Comparison of ENCODE assay signal across 1 cellular context in the genomic region with DNA sequence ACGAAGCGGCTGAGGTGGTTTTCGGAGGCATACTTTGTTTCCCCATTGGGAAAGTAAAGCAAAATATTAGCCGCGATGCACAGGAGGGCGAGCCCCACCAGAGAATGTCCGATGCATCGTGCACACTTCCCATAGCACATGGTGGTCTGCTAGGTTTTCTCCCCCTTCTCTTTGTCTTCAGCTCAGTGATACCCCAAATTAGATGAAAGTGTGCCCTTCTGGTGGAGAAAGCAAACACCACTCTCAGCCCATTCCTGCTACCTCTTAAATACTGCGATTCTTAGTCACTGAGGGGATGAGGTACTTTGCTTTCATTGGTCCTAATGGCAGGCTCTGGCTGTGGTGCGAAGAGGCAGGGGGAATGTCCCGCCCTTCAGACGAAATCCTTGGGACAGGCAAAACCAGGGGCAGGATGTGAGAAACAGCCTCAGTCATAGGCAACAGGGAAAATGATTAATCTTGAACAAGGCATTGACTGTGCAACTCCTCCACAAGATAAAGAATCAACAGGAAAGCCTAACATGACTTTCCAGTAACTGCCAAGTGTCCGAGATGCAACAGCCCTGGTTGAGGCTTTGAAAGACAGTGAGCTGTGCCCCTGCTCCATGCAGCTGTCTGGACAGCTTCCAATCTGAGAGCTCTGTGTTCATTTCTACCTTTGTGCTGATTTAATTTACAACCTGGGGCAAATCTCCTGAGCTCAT.
TF ChIP-seq lines count a peak whose summit lies in the region.

A gene with protein sequence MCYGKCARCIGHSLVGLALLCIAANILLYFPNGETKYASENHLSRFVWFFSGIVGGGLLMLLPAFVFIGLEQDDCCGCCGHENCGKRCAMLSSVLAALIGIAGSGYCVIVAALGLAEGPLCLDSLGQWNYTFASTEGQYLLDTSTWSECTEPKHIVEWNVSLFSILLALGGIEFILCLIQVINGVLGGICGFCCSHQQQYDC (minus strand): TSS at position 242 of the 704 bp plus-strand sequence. CDS start 102 bp downstream, at position 140.

TF ChIP-seq in HepG2, 621 proteins besides CTCF, POLR2A, EP300 and RAD21 (continued from another document and continues in another):
- TF ChIP-seq ZNF225 (CRISPR knock-in tag; IDR thresholded peaks at IDR 0.05), result no peak
- no peak for TF ChIP-seq KLF13 (CRISPR knock-in tag; IDR thresholded peaks at IDR 0.05)
- no peak for TF ChIP-seq EED (CRISPR knock-in tag; IDR thresholded peaks at IDR 0.05)
- TF ChIP-seq, protein P1, sequence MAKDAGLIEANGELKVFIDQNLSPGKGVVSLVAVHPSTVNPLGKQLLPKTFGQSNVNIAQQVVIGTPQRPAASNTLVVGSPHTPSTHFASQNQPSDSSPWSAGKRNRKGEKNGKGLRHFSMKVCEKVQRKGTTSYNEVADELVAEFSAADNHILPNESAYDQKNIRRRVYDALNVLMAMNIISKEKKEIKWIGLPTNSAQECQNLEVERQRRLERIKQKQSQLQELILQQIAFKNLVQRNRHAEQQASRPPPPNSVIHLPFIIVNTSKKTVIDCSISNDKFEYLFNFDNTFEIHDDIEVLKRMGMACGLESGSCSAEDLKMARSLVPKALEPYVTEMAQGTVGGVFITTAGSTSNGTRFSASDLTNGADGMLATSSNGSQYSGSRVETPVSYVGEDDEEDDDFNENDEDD (CRISPR knock-in tag; IDR thresholded peaks at IDR 0.05; ENCODE audit: borderline replicate concordance), result peak; percentile 66; the same call in 1 of the 2 replicates
- peak; percentile 100 for TF ChIP-seq POLR2G (IDR thresholded peaks at IDR 0.05; ENCODE audit: low read depth, low read length)
- TF ChIP-seq ZBTB44 (CRISPR knock-in tag; IDR thresholded peaks at IDR 0.05), result no peak; the same call in 1 of the 2 replicates
- 0 out of 2 replicates have a peak, but pooled peaks have one; percentile 41 for TF ChIP-seq FOXK1 (CRISPR knock-in tag; IDR thresholded peaks at IDR 0.05; ENCODE audit: borderline replicate concordance, low read depth)
- TF ChIP-seq ZNF549 (CRISPR knock-in tag; IDR thresholded peaks at IDR 0.05), result no peak
- peak; percentile 47; the same call in 1 of the 2 replicates for TF ChIP-seq SP4 (CRISPR knock-in tag; IDR thresholded peaks at IDR 0.05)
- TF ChIP-seq ZNF800 (CRISPR knock-in tag; IDR thresholded peaks at IDR 0.05), result no peak; the same call in 1 of the 2 replicates
- TF ChIP-seq ZBTB14 (CRISPR knock-in tag; IDR thresholded peaks at IDR 0.05), result no peak
- TF ChIP-seq POGK (CRISPR knock-in tag; conservative IDR thresholded peaks at IDR 0.05), result 0 out of 2 replicates have a peak, but pooled peaks have one; percentile 48
- peak; percentile 87 for TF ChIP-seq POLR2AphosphoS2 (IDR thresholded peaks at IDR 0.05; ENCODE audit: low read depth, low read length)
- TF ChIP-seq RORA (CRISPR knock-in tag; IDR thresholded peaks at IDR 0.05), result no peak
- no peak for TF ChIP-seq NCOA1 (CRISPR knock-in tag; IDR thresholded peaks at IDR 0.05)
- no peak for TF ChIP-seq ZNF672 (CRISPR knock-in tag; IDR thresholded peaks at IDR 0.05)
- peak; percentile 54; the same call in 1 of the 2 replicates for TF ChIP-seq ZNF446 (CRISPR knock-in tag; IDR thresholded peaks at IDR 0.05)
- no peak for TF ChIP-seq NR2F1 (CRISPR knock-in tag; IDR thresholded peaks at IDR 0.05)
- TF ChIP-seq, protein P2, sequence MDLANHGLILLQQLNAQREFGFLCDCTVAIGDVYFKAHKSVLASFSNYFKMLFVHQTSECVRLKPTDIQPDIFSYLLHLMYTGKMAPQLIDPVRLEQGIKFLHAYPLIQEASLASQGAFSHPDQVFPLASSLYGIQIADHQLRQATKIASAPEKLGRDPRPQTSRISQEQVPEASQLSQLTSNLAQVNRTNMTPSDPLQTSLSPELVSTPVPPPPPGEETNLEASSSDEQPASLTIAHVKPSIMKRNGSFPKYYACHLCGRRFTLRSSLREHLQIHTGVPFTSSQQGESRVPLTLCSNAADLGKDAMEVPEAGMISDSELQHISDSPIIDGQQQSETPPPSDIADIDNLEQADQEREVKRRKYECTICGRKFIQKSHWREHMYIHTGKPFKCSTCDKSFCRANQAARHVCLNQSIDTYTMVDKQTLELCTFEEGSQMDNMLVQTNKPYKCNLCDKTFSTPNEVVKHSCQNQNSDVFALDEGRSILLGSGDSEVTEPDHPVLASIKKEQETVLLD (CRISPR knock-in tag; IDR thresholded peaks at IDR 0.05; ENCODE audit: low read depth), result no peak
- TF ChIP-seq PRDM15 (CRISPR knock-in tag; IDR thresholded peaks at IDR 0.05), result peak; percentile 79; the same call in 1 of the 2 replicates
- no peak for TF ChIP-seq SMAD1 (CRISPR knock-in tag; IDR thresholded peaks at IDR 0.05; ENCODE audit: borderline replicate concordance, low read depth)
- no peak for TF ChIP-seq ZFP1 (CRISPR knock-in tag; IDR thresholded peaks at IDR 0.05)
- peak; percentile 72; the same call in 1 of the 2 replicates for TF ChIP-seq ARID2 (CRISPR knock-in tag; IDR thresholded peaks at IDR 0.05; ENCODE audit: borderline replicate concordance)
- TF ChIP-seq, protein P3, sequence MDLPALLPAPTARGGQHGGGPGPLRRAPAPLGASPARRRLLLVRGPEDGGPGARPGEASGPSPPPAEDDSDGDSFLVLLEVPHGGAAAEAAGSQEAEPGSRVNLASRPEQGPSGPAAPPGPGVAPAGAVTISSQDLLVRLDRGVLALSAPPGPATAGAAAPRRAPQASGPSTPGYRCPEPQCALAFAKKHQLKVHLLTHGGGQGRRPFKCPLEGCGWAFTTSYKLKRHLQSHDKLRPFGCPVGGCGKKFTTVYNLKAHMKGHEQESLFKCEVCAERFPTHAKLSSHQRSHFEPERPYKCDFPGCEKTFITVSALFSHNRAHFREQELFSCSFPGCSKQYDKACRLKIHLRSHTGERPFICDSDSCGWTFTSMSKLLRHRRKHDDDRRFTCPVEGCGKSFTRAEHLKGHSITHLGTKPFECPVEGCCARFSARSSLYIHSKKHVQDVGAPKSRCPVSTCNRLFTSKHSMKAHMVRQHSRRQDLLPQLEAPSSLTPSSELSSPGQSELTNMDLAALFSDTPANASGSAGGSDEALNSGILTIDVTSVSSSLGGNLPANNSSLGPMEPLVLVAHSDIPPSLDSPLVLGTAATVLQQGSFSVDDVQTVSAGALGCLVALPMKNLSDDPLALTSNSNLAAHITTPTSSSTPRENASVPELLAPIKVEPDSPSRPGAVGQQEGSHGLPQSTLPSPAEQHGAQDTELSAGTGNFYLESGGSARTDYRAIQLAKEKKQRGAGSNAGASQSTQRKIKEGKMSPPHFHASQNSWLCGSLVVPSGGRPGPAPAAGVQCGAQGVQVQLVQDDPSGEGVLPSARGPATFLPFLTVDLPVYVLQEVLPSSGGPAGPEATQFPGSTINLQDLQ (CRISPR knock-in tag; IDR thresholded peaks at IDR 0.05), result 0 out of 2 replicates have a peak, but pooled peaks have one; percentile 57
- TF ChIP-seq ZNF792 (CRISPR knock-in tag; IDR thresholded peaks at IDR 0.05), result no peak; the same call in none of the 2 replicates
- no peak for TF ChIP-seq ZNF670 (CRISPR knock-in tag; IDR thresholded peaks at IDR 0.05; ENCODE audit: borderline replicate concordance)
- no peak for TF ChIP-seq SYNCRIP (IDR thresholded peaks at IDR 0.05; ENCODE audit: insufficient read depth, low read depth, low read length)
- TF ChIP-seq MIXL1 (CRISPR knock-in tag; IDR thresholded peaks at IDR 0.05), result peak; percentile 46; the same call in 1 of the 2 replicates
- TF ChIP-seq, protein P4, sequence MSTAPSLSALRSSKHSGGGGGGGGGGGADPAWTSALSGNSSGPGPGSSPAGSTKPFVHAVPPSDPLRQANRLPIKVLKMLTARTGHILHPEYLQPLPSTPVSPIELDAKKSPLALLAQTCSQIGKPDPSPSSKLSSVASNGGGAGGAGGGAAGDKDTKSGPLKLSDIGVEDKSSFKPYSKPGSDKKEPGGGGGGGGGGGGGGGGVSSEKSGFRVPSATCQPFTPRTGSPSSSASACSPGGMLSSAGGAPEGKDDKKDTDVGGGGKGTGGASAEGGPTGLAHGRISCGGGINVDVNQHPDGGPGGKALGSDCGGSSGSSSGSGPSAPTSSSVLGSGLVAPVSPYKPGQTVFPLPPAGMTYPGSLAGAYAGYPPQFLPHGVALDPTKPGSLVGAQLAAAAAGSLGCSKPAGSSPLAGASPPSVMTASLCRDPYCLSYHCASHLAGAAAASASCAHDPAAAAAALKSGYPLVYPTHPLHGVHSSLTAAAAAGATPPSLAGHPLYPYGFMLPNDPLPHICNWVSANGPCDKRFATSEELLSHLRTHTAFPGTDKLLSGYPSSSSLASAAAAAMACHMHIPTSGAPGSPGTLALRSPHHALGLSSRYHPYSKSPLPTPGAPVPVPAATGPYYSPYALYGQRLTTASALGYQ (CRISPR knock-in tag; IDR thresholded peaks at IDR 0.05), result peak; percentile 85
- TF ChIP-seq PRMT3 (CRISPR knock-in tag; IDR thresholded peaks at IDR 0.05; ENCODE audit: borderline replicate concordance, low read depth), result peak; percentile 35; the same call in 1 of the 2 replicates
- TF ChIP-seq, protein P5, sequence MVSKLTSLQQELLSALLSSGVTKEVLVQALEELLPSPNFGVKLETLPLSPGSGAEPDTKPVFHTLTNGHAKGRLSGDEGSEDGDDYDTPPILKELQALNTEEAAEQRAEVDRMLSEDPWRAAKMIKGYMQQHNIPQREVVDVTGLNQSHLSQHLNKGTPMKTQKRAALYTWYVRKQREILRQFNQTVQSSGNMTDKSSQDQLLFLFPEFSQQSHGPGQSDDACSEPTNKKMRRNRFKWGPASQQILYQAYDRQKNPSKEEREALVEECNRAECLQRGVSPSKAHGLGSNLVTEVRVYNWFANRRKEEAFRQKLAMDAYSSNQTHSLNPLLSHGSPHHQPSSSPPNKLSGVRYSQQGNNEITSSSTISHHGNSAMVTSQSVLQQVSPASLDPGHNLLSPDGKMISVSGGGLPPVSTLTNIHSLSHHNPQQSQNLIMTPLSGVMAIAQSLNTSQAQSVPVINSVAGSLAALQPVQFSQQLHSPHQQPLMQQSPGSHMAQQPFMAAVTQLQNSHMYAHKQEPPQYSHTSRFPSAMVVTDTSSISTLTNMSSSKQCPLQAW (CRISPR knock-in tag; IDR thresholded peaks at IDR 0.05), result peak; percentile 59; the same call in 1 of the 2 replicates
- TF ChIP-seq ZBTB7A (CRISPR knock-in tag; IDR thresholded peaks at IDR 0.05), result no peak
